ENCODE assay signal across 14 cellular contexts in genomic region chr2:233563663-233564430, GRCh38. TPM values are rescaled to one million over a fixed set of nuclear protein-coding genes. Genes with fewer than 3 reads are reported as not detected.
DNase-seq lines count a peak whose midpoint lies in the region; ATAC-seq lines count a peak whose summit lies in the region.
"Had no signal": no experiment of that assay in that cellular context is flagged by ENCODE, and none has a peak within 500 bp of the region (broad histone marks: within the 10 kb centered on the region; RNA-seq: fewer than 3 reads in every experiment).

No MANE protein-coding gene starts in this region.

- peaks cover 11% of the 10 kb centered on the region for H3K36me3 Mint-ChIP-seq in activated naive CD4-positive, alpha-beta T cell treated with anti-CD3 and anti-CD28 coated beads, Interleukin-2, amount 50 U/mL, for 24 hours

- H3K9me3 Mint-ChIP-seq in activated naive CD4-positive, alpha-beta T cell treated with anti-CD3 and anti-CD28 coated beads, Interleukin-2, amount 50 U/mL, for 24 hours, result no peaks in the 10 kb centered on the region

- peaks cover 20% of the 10 kb centered on the region for H3K4me1 Mint-ChIP-seq in activated naive CD4-positive, alpha-beta T cell treated with anti-CD3 and anti-CD28 coated beads, Interleukin-2, amount 50 U/mL, for 24 hours

- no peak for ATAC-seq in GM21786 (IDR thresholded peaks at IDR 0.05; ENCODE audit: unreplicated experiment)
- ATAC-seq: heart right ventricle, PC-3 had no signal

- H3K27me3 Mint-ChIP-seq in activated naive CD4-positive, alpha-beta T cell treated with anti-CD3 and anti-CD28 coated beads, Interleukin-2, amount 50 U/mL, for 24 hours, result no peaks in the 10 kb centered on the region

- no peak overlapping the region for H3K4me3 Mint-ChIP-seq in activated naive CD4-positive, alpha-beta T cell treated with anti-CD3 and anti-CD28 coated beads, Interleukin-2, amount 50 U/mL, for 24 hours

- DNase-seq in activated naive CD4-positive, alpha-beta T cell treated with anti-CD3 and anti-CD28 coated beads, Interleukin-2, amount 50 U/mL, for 16 hours, result no peak
- DNase-seq in RPMI7951 (ENCODE audit: low read depth) (peak; percentile 22), glomerular visceral epithelial cell (ENCODE audit: extremely low spot score) (peak; percentile 20), HCEC 1CT (no peak)
- no peak for DNase-seq in stimulated activated CD4-positive, alpha-beta T cell treated with anti-CD3 and anti-CD28 coated beads, Interleukin-4, amount 100 ng/mL, for 4 hours
- DNase-seq in stimulated activated CD4-positive, alpha-beta T cell treated with anti-CD3 and anti-CD28 coated beads, Interleukin-4, amount 100 ng/mL, for 24 hours, result no peak
- DNase-seq: activated CD4-positive, CD25-positive, alpha-beta regulatory T cell treated with anti-CD3 and anti-CD28 coated beads, Interleukin-2, amount 50 U/mL, for 72 hours; heart right ventricle; NCI-H1417 treated with DMSO at 0.1 percent for 48 hours; NCI-H226; PC-3; transverse colon had no signal

- peak overlapping the region; percentile 71 for H3K27ac Mint-ChIP-seq in activated naive CD4-positive, alpha-beta T cell treated with anti-CD3 and anti-CD28 coated beads, Interleukin-2, amount 50 U/mL, for 24 hours

RNA-seq across cellular contexts. Expression of gene USP40, which starts 2.7 kb away (rescaled TPM):
- total RNA-seq in RPMI7951 (2014; rRNA removed; shearing (Covaris generic)), result 26.0 and 30.8 TPM in 2 replicates

RNA-seq across cellular contexts. Expression of gene UGT1A8, which starts 53.6 kb away (rescaled TPM):
- total RNA-seq in RPMI7951 (2014; rRNA removed; shearing (Covaris generic)), result not detected in 2 replicates
- total RNA-seq: PC-3 had no signal

Comparison
In these comparisons a context has a peak if more than half of its experiments do, and no peak if none do; other contexts are left out.
1. DNase-seq: peak in RPMI7951 (single experiment) and glomerular visceral epithelial cell (single experiment); none in activated naive CD4-positive, alpha-beta T cell treated with anti-CD3 and anti-CD28 coated beads, Interleukin-2, amount 50 U/mL, for 16 hours (single experiment), HCEC 1CT (single experiment), stimulated activated CD4-positive, alpha-beta T cell treated with anti-CD3 and anti-CD28 coated beads, Interleukin-4, amount 100 ng/mL, for 4 hours (0 of 2) and stimulated activated CD4-positive, alpha-beta T cell treated with anti-CD3 and anti-CD28 coated beads, Interleukin-4, amount 100 ng/mL, for 24 hours (single experiment).